Comparison of ENCODE assay signal across 29 cellular contexts in the genomic region with DNA sequence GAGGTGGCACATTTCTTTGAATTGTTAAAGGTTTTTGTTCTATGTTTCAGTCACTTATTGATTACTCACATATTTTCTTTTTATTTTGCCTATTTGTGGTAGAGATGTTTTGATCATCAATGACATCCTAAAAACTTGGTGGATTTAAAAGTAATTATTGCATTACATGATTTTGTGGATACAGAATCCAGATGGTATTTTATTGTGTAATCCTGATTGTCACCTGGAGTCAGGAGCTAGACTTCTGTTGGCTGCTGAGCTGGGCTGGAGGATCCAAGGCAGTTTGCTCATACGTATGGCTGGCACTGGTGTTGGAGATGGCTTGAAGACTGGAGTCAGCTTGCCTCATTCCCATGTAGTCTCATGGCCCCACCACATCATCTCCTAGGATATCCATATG.
"Had no signal": no experiment of that assay in that cellular context is flagged by ENCODE, and none has a peak within 500 bp of the region (broad histone marks: within the 10 kb centered on the region; RNA-seq: fewer than 3 reads in every experiment).

No MANE protein-coding gene starts in this region.

- H3K4me1 ChIP-seq: neural progenitor cell, parathyroid adenoma, psoas muscle, right lobe of liver, sigmoid colon, suprapubic skin, testis, tibial artery, transverse colon, upper lobe of right lung, uterus had no signal

- H3K4me3 ChIP-seq: neural progenitor cell, ovary, psoas muscle, right lobe of liver, sigmoid colon, suprapubic skin, testis, tibial artery, transverse colon, upper lobe of right lung, uterus had no signal

- H3K9ac ChIP-seq: neural progenitor cell, parathyroid adenoma had no signal

- ATAC-seq: natural killer cell; psoas muscle; right cardiac atrium; right lobe of liver; stimulated activated memory B cell treated with anti-CD40 and anti-IgM and Interleukin-4, amounts not matched to agents 10 μg/mL and 1 μg/mL and 100 μg/mL, for 72 hours; stimulated activated naive CD8-positive, alpha-beta T cell treated with anti-CD3 and anti-CD28 coated beads, Interleukin-15, amount 100 ng/mL, for 72 hours; stimulated activated naive CD8-positive, alpha-beta T cell treated with anti-CD3 and anti-CD28 coated beads, Interleukin-15, Interleukin-2, amounts not matched to agents 100 U/mL and 50 U/mL, for 24 hours; upper lobe of right lung had no signal

- H3K36me3 ChIP-seq: neural progenitor cell, ovary, right lobe of liver, sigmoid colon, suprapubic skin, tibial artery, transverse colon, upper lobe of right lung, uterus had no signal

- H3K9me3 ChIP-seq: ovary, psoas muscle, suprapubic skin, testis, tibial artery, transverse colon, upper lobe of right lung, uterus had no signal

- FAIRE-seq: small intestine had no signal

- H3K79me2 ChIP-seq: parathyroid adenoma had no signal

- H3K4me2 ChIP-seq: neural progenitor cell had no signal

- H3K27me3 Mint-ChIP-seq: progenitor cell of endocrine pancreas; stimulated activated memory B cell treated with anti-CD40 and anti-IgM and Interleukin-4, amounts not matched to agents 10 μg/mL and 1 μg/mL and 100 μg/mL, for 72 hours; stimulated activated naive CD8-positive, alpha-beta T cell treated with anti-CD3 and anti-CD28 coated beads, Interleukin-15, amount 100 ng/mL, for 72 hours; type B pancreatic cell had no signal

- H3K27ac Mint-ChIP-seq: natural killer cell; nephron; neural progenitor cell; progenitor cell of endocrine pancreas; stimulated activated memory B cell treated with anti-CD40 and anti-IgM and Interleukin-4, amounts not matched to agents 10 μg/mL and 1 μg/mL and 100 μg/mL, for 72 hours; stimulated activated naive CD8-positive, alpha-beta T cell treated with anti-CD3 and anti-CD28 coated beads, Interleukin-15, amount 100 ng/mL, for 72 hours; type B pancreatic cell had no signal

- H3K4me3 Mint-ChIP-seq: natural killer cell; nephron; neural progenitor cell; stimulated activated memory B cell treated with anti-CD40 and anti-IgM and Interleukin-4, amounts not matched to agents 10 μg/mL and 1 μg/mL and 100 μg/mL, for 72 hours; stimulated activated naive CD8-positive, alpha-beta T cell treated with anti-CD3 and anti-CD28 coated beads, Interleukin-15, amount 100 ng/mL, for 72 hours; type B pancreatic cell had no signal

- H3K27ac ChIP-seq: neural progenitor cell, ovary, parathyroid adenoma, psoas muscle, right lobe of liver, sigmoid colon, suprapubic skin, testis, tibial artery, transverse colon, upper lobe of right lung, uterus had no signal

- H3K4me1 Mint-ChIP-seq: natural killer cell; nephron; neural progenitor cell; stimulated activated memory B cell treated with anti-CD40 and anti-IgM and Interleukin-4, amounts not matched to agents 10 μg/mL and 1 μg/mL and 100 μg/mL, for 72 hours; stimulated activated naive CD8-positive, alpha-beta T cell treated with anti-CD3 and anti-CD28 coated beads, Interleukin-15, amount 100 ng/mL, for 72 hours had no signal

- H3K27me3 ChIP-seq: neural progenitor cell, ovary, right lobe of liver, sigmoid colon, suprapubic skin, testis, tibial artery, transverse colon, upper lobe of right lung, uterus had no signal

- H2AFZ ChIP-seq: neural progenitor cell, parathyroid adenoma had no signal

- DNase-seq: natural killer cell; occipital lobe; ovary; posterior cingulate gyrus; psoas muscle; right cardiac atrium; right lobe of liver; sigmoid colon; small intestine; stimulated activated CD4-positive, alpha-beta T cell treated with anti-CD3 and anti-CD28 coated beads, Interleukin-1b, Interleukin-23, amount 100 ng/mL, for 48 hours; stimulated activated CD4-positive, alpha-beta T cell treated with anti-CD3 and anti-CD28 coated beads, Interleukin-4, amount 100 ng/mL, for 1 hour; stimulated activated CD4-positive, alpha-beta T cell treated with anti-CD3 and anti-CD28 coated beads, Interleukin-4, amount 100 ng/mL, for 4 hours; stimulated activated CD8-positive, alpha-beta memory T cell treated with anti-CD3 and anti-CD28 coated beads, Interleukin-4, amount 100 ng/mL, for 48 hours; stimulated activated naive CD4-positive, alpha-beta T cell; stimulated activated naive CD8-positive, alpha-beta T cell treated with anti-CD3 and anti-CD28 coated beads, Interleukin-15, amount 100 ng/mL, for 72 hours; stimulated activated naive CD8-positive, alpha-beta T cell treated with anti-CD3 and anti-CD28 coated beads, Interleukin-15, Interleukin-2, amounts not matched to agents 100 U/mL and 50 U/mL, for 24 hours; substantia nigra; testis; tibial artery; transverse colon; upper lobe of right lung; uterus had no signal

- H3K36me3 Mint-ChIP-seq: natural killer cell; stimulated activated memory B cell treated with anti-CD40 and anti-IgM and Interleukin-4, amounts not matched to agents 10 μg/mL and 1 μg/mL and 100 μg/mL, for 72 hours; type B pancreatic cell had no signal
